Comparison of ENCODE assay signal across 14 cellular contexts in genomic region chr4:14184265-14184664, GRCh38.
DNase-seq lines count a peak whose midpoint lies in the region; TF ChIP-seq lines count a peak whose summit lies in the region.
"Had no signal": no experiment of that assay in that cellular context is flagged by ENCODE, and none has a peak within 500 bp of the region (broad histone marks: within the 10 kb centered on the region; RNA-seq: fewer than 3 reads in every experiment).

No MANE protein-coding gene starts in this region.

- intact Hi-C loops in posterior cingulate gyrus (cut with DNase I) (no loop called here), stomach (cut with DNase I; ENCODE audit: low total_unique reads) (no loop called here), breast epithelium (cut with DNase I; ENCODE audit: low total_unique reads) (no loop called here)

- TF ChIP-seq EP300 in stomach (IDR thresholded peaks at IDR 0.05), result no peak

- TF ChIP-seq POLR2A in stomach (IDR thresholded peaks at IDR 0.05), result no peak
- TF ChIP-seq POLR2A in breast epithelium (IDR thresholded peaks at IDR 0.05), result no peak

- H3K27ac ChIP-seq in stomach, result no peak overlapping the region
- H3K27ac ChIP-seq in brain microvascular endothelial cell, result no peak overlapping the region
- H3K27ac ChIP-seq in breast epithelium, result no peak overlapping the region

- H3K9me3 ChIP-seq in stomach (no peaks in the 10 kb centered on the region), breast epithelium (no peaks in the 10 kb centered on the region)

- in situ Hi-C loops in SK-MEL-5 (cut with HindIII; ENCODE audit: low pct_unique_long_range_greater_than_20kb, low sequenced_read_pairs) (no loop called here), brain microvascular endothelial cell (cut with HindIII; ENCODE audit: low pct_ligation_motif_present, low sequenced_read_pairs) (no loop called here)

- H3K36me3 ChIP-seq in stomach (no peaks in the 10 kb centered on the region), brain microvascular endothelial cell (replicated peaks) (no peaks in the 10 kb centered on the region), breast epithelium (no peaks in the 10 kb centered on the region)

- H3K4me1 ChIP-seq in stomach (peaks cover 6 to 19% (median 14%) of the 10 kb centered on the region in 4 donors), breast epithelium (no peaks in the 10 kb centered on the region)

- no peaks in the 10 kb centered on the region for H3K27me3 ChIP-seq in stomach
- H3K27me3 ChIP-seq in brain microvascular endothelial cell (replicated peaks), result no peaks in the 10 kb centered on the region
- no peaks in the 10 kb centered on the region for H3K27me3 ChIP-seq in breast epithelium

- DNase-seq in NCI-H1092 treated with DMSO at 0.1 percent for 48 hours (lab: John Stamatoyannopoulos, UW) (peak; percentile 20), NCI-H1092 (lab: John Stamatoyannopoulos, UW) (no peak), SK-MEL-5 (ENCODE audit: low read depth, low spot score) (peak; percentile 2), fibroblast of the conjunctiva (ENCODE audit: low read depth) (peak; percentile 35), posterior cingulate gyrus (peak in 8 of 10 donors; percentile 14 to 84 (median 26)), stomach (no peak), brain microvascular endothelial cell (no peak), breast epithelium (ENCODE audit: low spot score in 2 of 2) (no peak)
- DNase-seq: 8988T; activated CD4-positive, alpha-beta T cell treated with anti-CD3 and anti-CD28 coated beads for 4 hours; DMS79; erythroblast; GOT3; natural killer cell had no signal

- no peak for TF ChIP-seq CTCF in stomach (IDR thresholded peaks at IDR 0.05)
- TF ChIP-seq CTCF in brain microvascular endothelial cell (IDR thresholded peaks at IDR 0.05; ENCODE audit: low read depth, low read length, missing control alignments), result no peak
- TF ChIP-seq CTCF in breast epithelium (IDR thresholded peaks at IDR 0.05), result no peak

- WGBS in stomach, 5 donors, result 45 to 68% (median 58%) methylated on average over 3 of the region's 3 CpGs

- H3K4me3 ChIP-seq in stomach, result no peak overlapping the region
- no peak overlapping the region for H3K4me3 ChIP-seq in brain microvascular endothelial cell (ENCODE audit: low read depth, low read length)
- H3K4me3 ChIP-seq in breast epithelium, result no peak overlapping the region

Comparison
In these comparisons a context has a peak if more than half of its experiments do, and no peak if none do; other contexts are left out.
1. DNase-seq: peak in NCI-H1092 treated with DMSO at 0.1 percent for 48 hours (single experiment), SK-MEL-5 (single experiment), fibroblast of the conjunctiva (single experiment) and posterior cingulate gyrus (8 of 10); none in NCI-H1092 (single experiment), stomach (single experiment), brain microvascular endothelial cell (single experiment) and breast epithelium (0 of 2).